8 cellular contexts compared by ENCODE assay signal in genomic region chr19:35775298-35776101, GRCh38. TPM values are rescaled to one million over a fixed set of nuclear protein-coding genes. Genes with fewer than 3 reads are reported as not detected.
DNase-seq lines count a peak whose midpoint lies in the region; ATAC-seq and TF ChIP-seq lines count a peak whose summit lies in the region.

Gene ARHGAP33 (plus strand): TSS chr19:35775564. CDS start chr19:35775659, 95 bp downstream.

- H3K36me3 ChIP-seq in BLaER1, result peaks cover 31% of the 10 kb centered on the region

- H3K4me1 ChIP-seq in BLaER1, result peaks cover 25% of the 10 kb centered on the region

- H3K27me3 ChIP-seq in BLaER1, result no peaks in the 10 kb centered on the region

- H3K4me3 ChIP-seq in BLaER1 (peak within 1 kb of the TSS; percentile 75), choroid plexus epithelial cell (ENCODE audit: low read depth, low read length) (peak within 1 kb of the TSS; percentile 74)

- no peak for TF ChIP-seq CTCF in choroid plexus epithelial cell (conservative IDR thresholded peaks at IDR 0.05; ENCODE audit: low read depth, low read length)

- peak; percentile 85 for DNase-seq in NCI-H524 treated with DMSO at 0.1 percent for 48 hours (lab: John Stamatoyannopoulos, UW)
- DNase-seq in activated CD4-positive, alpha-beta T cell treated with anti-CD3 and anti-CD28 coated beads for 36 hours, result peak; percentile 100
- peak; percentile 97 for DNase-seq in choroid plexus epithelial cell (ENCODE audit: low read depth)
- peak; percentile 96 for DNase-seq in kidney tubule cell (ENCODE audit: low spot score)
- DNase-seq in stimulated activated CD4-positive, alpha-beta T cell treated with anti-CD3 and anti-CD28 coated beads, Interleukin-1b, Interleukin-23, amount 100 ng/mL, for 1 hour (ENCODE audit: low read depth in 2 of 2), result peak; percentile 96 to 97

- peaks cover 2% of the 10 kb centered on the region for H3K36me3 Mint-ChIP-seq in activated CD4-positive, alpha-beta T cell treated with anti-CD3 and anti-CD28 coated beads for 36 hours (ENCODE audit: low read depth)

- H3K27me3 Mint-ChIP-seq in activated CD4-positive, alpha-beta T cell treated with anti-CD3 and anti-CD28 coated beads for 36 hours, result no peaks in the 10 kb centered on the region

- no peaks in the 10 kb centered on the region for H3K9me3 ChIP-seq in BLaER1

- peak within 1 kb of the TSS; percentile 92 for H3K4me2 ChIP-seq in BLaER1

- peaks cover 12% of the 10 kb centered on the region for H3K4me1 Mint-ChIP-seq in activated CD4-positive, alpha-beta T cell treated with anti-CD3 and anti-CD28 coated beads for 36 hours

- intact Hi-C loops in activated CD4-positive, alpha-beta T cell treated with anti-CD3 and anti-CD28 coated beads for 36 hours (cut with DNase I, micrococcal nuclease), result loop anchor here (1.0 to 2.0 kb wide), 17 partner anchors 17 to 365 kb away; partner anchors contain the start of genes LIN37 (in 2 of the 2), PROSER3 (in 2 of the 2), PSENEN (in 2 of the 2) and U2AF1L4 (in 2 of the 2)

- H3K27ac Mint-ChIP-seq in activated CD4-positive, alpha-beta T cell treated with anti-CD3 and anti-CD28 coated beads for 36 hours, result no peak within 1 kb of the TSS

- H3K27ac ChIP-seq in BLaER1, result peak within 1 kb of the TSS; percentile 70

- H3K9me3 Mint-ChIP-seq in activated CD4-positive, alpha-beta T cell treated with anti-CD3 and anti-CD28 coated beads for 36 hours (ENCODE audit: low read depth), result no peaks in the 10 kb centered on the region

- H3K4me3 Mint-ChIP-seq in activated CD4-positive, alpha-beta T cell treated with anti-CD3 and anti-CD28 coated beads for 36 hours, result peak within 1 kb of the TSS; percentile 75

- POLR2A ChIA-PET in activated CD4-positive, alpha-beta T cell treated with anti-CD3 and anti-CD28 coated beads for 36 hours (lab: Charles Lee), result no interaction called here

- peaks cover 29% of the 10 kb centered on the region for H4K20me1 ChIP-seq in BLaER1

- CTCF ChIA-PET in activated CD4-positive, alpha-beta T cell treated with anti-CD3 and anti-CD28 coated beads for 36 hours (lab: Charles Lee), result no interaction called here

- peak; percentile 97 for ATAC-seq in GM19324 (IDR thresholded peaks at IDR 0.05; ENCODE audit: low FRiP score, unreplicated experiment)
- peak; percentile 92 for ATAC-seq in HG03460 (IDR thresholded peaks at IDR 0.05; ENCODE audit: unreplicated experiment)
- peak; percentile 98 for ATAC-seq in activated CD4-positive, alpha-beta T cell treated with anti-CD3 and anti-CD28 coated beads for 36 hours

- peak within 1 kb of the TSS; percentile 77 for H3K9ac ChIP-seq in BLaER1

RNA-seq across cellular contexts. Expression of gene ARHGAP33, which starts in this region (rescaled TPM):
- 10 to 100 TPM; 27.8 to 35.2 TPM for total RNA-seq in activated CD4-positive, alpha-beta T cell treated with anti-CD3 and anti-CD28 coated beads for 36 hours

Comparison
In these comparisons a context has a peak if more than half of its experiments do, and no peak if none do; other contexts are left out.
1. Peak in every context shown above with its lines: DNase-seq, ATAC-seq, H3K4me3 ChIP-seq and H3K27ac ChIP-seq.